10 cellular contexts compared by ENCODE assay signal in the genomic region with DNA sequence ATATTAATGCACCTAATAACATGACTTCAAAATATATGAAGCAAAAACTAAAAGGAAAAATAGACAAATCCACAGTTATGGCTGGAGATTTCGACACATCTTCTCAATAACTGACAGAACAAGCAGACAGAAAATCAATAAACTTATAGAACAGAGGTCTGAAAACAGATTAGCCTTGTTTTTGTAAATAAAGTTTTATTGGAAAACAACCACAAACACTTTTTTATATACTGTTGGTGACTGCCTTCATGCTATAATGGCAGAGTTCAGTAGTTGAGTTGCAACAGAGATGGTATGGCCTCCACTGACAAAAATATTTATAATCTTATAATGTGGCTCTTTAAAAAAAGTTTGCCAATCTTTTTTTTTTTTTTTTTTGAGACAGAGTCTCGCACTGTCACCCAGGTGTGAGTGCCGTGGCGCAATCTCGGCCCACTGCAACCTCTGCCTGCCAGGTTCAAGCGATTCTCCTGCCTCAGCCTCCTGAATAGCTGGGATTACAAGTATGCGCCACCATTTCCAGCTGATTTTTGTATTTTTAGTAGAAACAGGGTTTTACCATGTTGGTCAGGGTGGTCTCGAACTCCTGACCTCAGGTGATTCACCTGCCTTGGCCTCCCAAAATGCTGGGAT.
"Had no signal": no experiment of that assay in that cellular context is flagged by ENCODE, and none has a peak within 500 bp of the region (broad histone marks: within the 10 kb centered on the region; RNA-seq: fewer than 3 reads in every experiment).

No MANE protein-coding gene starts in this region.

- H3K9me3 ChIP-seq: HAP-1 had no signal

- H3K4me1 ChIP-seq: HAP-1 had no signal

- ATAC-seq: HCT116 had no signal

- H3K4me3 ChIP-seq: GM23248, HAP-1 had no signal

- H3K4me2 ChIP-seq: KMS-11 had no signal

- H2AFZ ChIP-seq: GM23248 had no signal

- H3K36me3 ChIP-seq: HAP-1 had no signal

- H3K27ac Mint-ChIP-seq: HFFc6 had no signal

- DNase-seq: GM23248, GOT3, H7, HFFc6, IMR-90, KBM-7 had no signal

- H3K27ac ChIP-seq: GM23248, HL-60, KMS-11 had no signal

- H3K4me3 Mint-ChIP-seq: HFFc6 had no signal

- H3K9ac ChIP-seq: GM23248, KMS-11 had no signal
